In genomic region chr15:36370735-36371115, GRCh38 we compare ENCODE assay signal across 12 cellular contexts.
DNase-seq lines count a peak whose midpoint lies in the region; ATAC-seq lines count a peak whose summit lies in the region.
"Had no signal": no experiment of that assay in that cellular context is flagged by ENCODE, and none has a peak within 500 bp of the region (broad histone marks: within the 10 kb centered on the region; RNA-seq: fewer than 3 reads in every experiment).

No MANE protein-coding gene starts in this region.

- no peaks in the 10 kb centered on the region for H3K36me3 Mint-ChIP-seq in stimulated activated memory B cell treated with anti-CD40 and anti-IgM and Interleukin-4, amounts not matched to agents 10 μg/mL and 1 μg/mL and 100 μg/mL, for 72 hours
- H3K36me3 Mint-ChIP-seq: CD8-positive, alpha-beta T cell had no signal

- DNase-seq in Daoy (ENCODE audit: low read depth) (peak; percentile 69), NCI-H226 (peak; percentile 35), dedifferentiated amniotic fluid mesenchymal stem cell (ENCODE audit: extremely low spot score) (peak; percentile 22), non-pigmented ciliary epithelial cell (ENCODE audit: low read depth) (peak; percentile 80), NCI-H1417 treated with DMSO at 0.1 percent for 48 hours (lab: John Stamatoyannopoulos, UW) (no peak)
- DNase-seq: activated naive CD8-positive, alpha-beta T cell treated with anti-CD3 and anti-CD28 coated beads, Interleukin-2, amount 50 U/mL, for 24 hours; CD8-positive, alpha-beta T cell; NCI-H748 treated with DMSO at 0.1 percent for 48 hours; right cardiac atrium had no signal

- ATAC-seq in HG03439 (IDR thresholded peaks at IDR 0.05; ENCODE audit: unreplicated experiment) (no peak), HG02571 (IDR thresholded peaks at IDR 0.05; ENCODE audit: unreplicated experiment) (no peak)
- no peak for ATAC-seq in stimulated activated memory B cell treated with anti-CD40 and anti-IgM and Interleukin-4, amounts not matched to agents 10 μg/mL and 1 μg/mL and 100 μg/mL, for 72 hours
- ATAC-seq: activated naive CD8-positive, alpha-beta T cell treated with anti-CD3 and anti-CD28 coated beads, Interleukin-2, amount 50 U/mL, for 24 hours; CD8-positive, alpha-beta T cell; right cardiac atrium had no signal

- peaks cover 2% of the 10 kb centered on the region for H3K9me3 Mint-ChIP-seq in stimulated activated memory B cell treated with anti-CD40 and anti-IgM and Interleukin-4, amounts not matched to agents 10 μg/mL and 1 μg/mL and 100 μg/mL, for 72 hours
- H3K9me3 Mint-ChIP-seq: CD8-positive, alpha-beta T cell had no signal

- H3K27ac Mint-ChIP-seq in stimulated activated memory B cell treated with anti-CD40 and anti-IgM and Interleukin-4, amounts not matched to agents 10 μg/mL and 1 μg/mL and 100 μg/mL, for 72 hours, result no peak overlapping the region
- H3K27ac Mint-ChIP-seq: activated naive CD8-positive, alpha-beta T cell treated with anti-CD3 and anti-CD28 coated beads, Interleukin-2, amount 50 U/mL, for 24 hours; CD8-positive, alpha-beta T cell had no signal

- no peaks in the 10 kb centered on the region for H3K4me1 Mint-ChIP-seq in stimulated activated memory B cell treated with anti-CD40 and anti-IgM and Interleukin-4, amounts not matched to agents 10 μg/mL and 1 μg/mL and 100 μg/mL, for 72 hours
- H3K4me1 Mint-ChIP-seq: activated naive CD8-positive, alpha-beta T cell treated with anti-CD3 and anti-CD28 coated beads, Interleukin-2, amount 50 U/mL, for 24 hours had no signal

- no peaks in the 10 kb centered on the region for H3K27me3 Mint-ChIP-seq in stimulated activated memory B cell treated with anti-CD40 and anti-IgM and Interleukin-4, amounts not matched to agents 10 μg/mL and 1 μg/mL and 100 μg/mL, for 72 hours
- H3K27me3 Mint-ChIP-seq: activated naive CD8-positive, alpha-beta T cell treated with anti-CD3 and anti-CD28 coated beads, Interleukin-2, amount 50 U/mL, for 24 hours had no signal

- no peak overlapping the region for H3K4me3 Mint-ChIP-seq in stimulated activated memory B cell treated with anti-CD40 and anti-IgM and Interleukin-4, amounts not matched to agents 10 μg/mL and 1 μg/mL and 100 μg/mL, for 72 hours
- H3K4me3 Mint-ChIP-seq: activated naive CD8-positive, alpha-beta T cell treated with anti-CD3 and anti-CD28 coated beads, Interleukin-2, amount 50 U/mL, for 24 hours; CD8-positive, alpha-beta T cell had no signal
